In the genomic region with DNA sequence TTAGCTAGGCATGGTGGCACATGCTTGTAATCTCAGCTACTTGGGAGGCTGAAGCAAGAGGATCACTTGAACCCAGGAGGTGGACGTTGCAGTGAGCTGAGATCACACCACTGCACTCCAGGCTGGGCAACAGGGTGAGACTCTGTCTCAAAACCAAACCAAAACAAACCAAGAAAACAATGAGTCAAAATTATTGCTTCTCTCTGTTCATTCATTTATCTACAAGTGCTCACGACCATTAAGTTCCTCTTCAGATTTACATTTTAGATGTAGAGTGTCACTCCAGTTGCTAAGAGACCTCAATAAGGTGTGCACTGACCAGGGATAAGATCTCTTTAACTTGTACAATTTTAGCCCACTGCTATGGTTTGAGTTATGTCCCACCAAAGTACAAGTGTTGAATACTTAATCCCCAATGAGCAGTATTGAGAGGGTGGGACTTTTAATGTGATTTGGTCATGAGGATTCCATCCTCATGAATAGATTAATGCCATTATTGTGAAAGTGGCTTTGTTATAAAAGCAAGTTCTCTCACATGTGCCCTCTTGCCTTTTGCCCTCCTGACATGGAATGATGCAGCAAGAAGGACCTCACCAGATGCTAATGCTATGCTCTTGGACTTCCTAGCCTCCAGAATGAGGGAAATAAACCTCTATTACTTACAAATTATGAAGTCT, we compare ENCODE assay signal across 18 cellular contexts. TPM values are rescaled to one million over a fixed set of nuclear protein-coding genes. Genes with fewer than 3 reads are reported as not detected.
DNase-seq lines count a peak whose midpoint lies in the region; TF ChIP-seq lines count a peak whose summit lies in the region.
"Had no signal": no experiment of that assay in that cellular context is flagged by ENCODE, and none has a peak within 500 bp of the region (broad histone marks: within the 10 kb centered on the region; RNA-seq: fewer than 3 reads in every experiment).

No MANE protein-coding gene starts in this region.

- H3K27ac Mint-ChIP-seq in T-helper 1 cell treated with Interleukin-12 subunit alpha and Interleukin-12 subunit beta and Interleukin-4 antibody, amounts not matched to agents 30 μg/mL and 1 μg/mL, for 36 hours: peak overlapping the region; percentile 34
- H3K27ac Mint-ChIP-seq in CD8-positive, alpha-beta memory T cell: peak overlapping the region; percentile 26 to 86 (median 62)
- H3K27ac Mint-ChIP-seq in activated T-helper 2 cell treated with anti-CD3 and anti-CD28 coated beads, Interferon-gamma antibody, Interleukin-2, Interleukin-4, amounts not matched to agents 10 μg/mL and 5 μg/mL and 100 μg/mL, durations not matched to agents 14 hours and 24 hours and 36 hours: peak overlapping the region; percentile 38
- no peak overlapping the region for H3K27ac Mint-ChIP-seq in progenitor cell of endocrine pancreas

- H2BK5ac ChIP-seq in mesenchymal stem cell (ENCODE audit: low read depth, low read length, poor library complexity, severe bottlenecking): no peak overlapping the region

- H3K79me1 ChIP-seq in mesenchymal stem cell (replicated peaks; ENCODE audit: low read length, poor library complexity, severe bottlenecking): peaks cover 17% of the 10 kb centered on the region

- H4K91ac ChIP-seq in mesenchymal stem cell (ENCODE audit: low read length): no peak overlapping the region

- no peaks in the 10 kb centered on the region for H3K9me3 ChIP-seq in CD8-positive, alpha-beta memory T cell (ENCODE audit: low read length)
- H3K9me3 ChIP-seq in mesenchymal stem cell (ENCODE audit: control insufficient read depth, low read length): no peaks in the 10 kb centered on the region
- H3K9me3 ChIP-seq: colonic mucosa, lower lobe of right lung, prostate gland, SJCRH30, tibial nerve had no signal

- no peak overlapping the region for H3K27ac ChIP-seq in CD8-positive, alpha-beta memory T cell (ENCODE audit: low read depth, low read length)
- no peak overlapping the region for H3K27ac ChIP-seq in mesenchymal stem cell (ENCODE audit: low read length, poor library complexity, severe bottlenecking)
- H3K27ac ChIP-seq: 22Rv1, colonic mucosa, lower lobe of right lung, SJCRH30 had no signal

- H3K4ac ChIP-seq in mesenchymal stem cell (ENCODE audit: low read depth in 1 of 2, low read length in 2 of 2): no peak overlapping the region

- H3K18ac ChIP-seq in mesenchymal stem cell (ENCODE audit: low read depth in 1 of 2, low read length in 2 of 2): no peak overlapping the region

- H3K4me3 Mint-ChIP-seq in T-helper 1 cell treated with Interleukin-12 subunit alpha and Interleukin-12 subunit beta and Interleukin-4 antibody, amounts not matched to agents 30 μg/mL and 1 μg/mL, for 36 hours: no peak overlapping the region
- H3K4me3 Mint-ChIP-seq in CD8-positive, alpha-beta memory T cell: peak overlapping the region in 1 of 7 donors; percentile 21
- H3K4me3 Mint-ChIP-seq in activated T-helper 2 cell treated with anti-CD3 and anti-CD28 coated beads, Interferon-gamma antibody, Interleukin-2, Interleukin-4, amounts not matched to agents 10 μg/mL and 5 μg/mL and 100 μg/mL, durations not matched to agents 14 hours and 24 hours and 36 hours (ENCODE audit: low read depth): no peak overlapping the region
- no peak overlapping the region for H3K4me3 Mint-ChIP-seq in progenitor cell of endocrine pancreas (ENCODE audit: low read depth)

- CTCF ChIA-PET in CD8-positive, alpha-beta memory T cell (lab: Charles Lee): interaction anchor here (1.3 kb wide), 1 partner anchor 10 kb away, joined by 3 read pairs; no protein-coding TSS in a partner anchor

- no peak overlapping the region for H2AK5ac ChIP-seq in mesenchymal stem cell (ENCODE audit: low read length, severe bottlenecking)

- no peak overlapping the region for H2BK12ac ChIP-seq in mesenchymal stem cell (ENCODE audit: low read length in 2 of 2)

- no peak overlapping the region for H3K4me2 ChIP-seq in mesenchymal stem cell (ENCODE audit: low read length, poor library complexity, severe bottlenecking)

- H3K4me1 Mint-ChIP-seq in T-helper 1 cell treated with Interleukin-12 subunit alpha and Interleukin-12 subunit beta and Interleukin-4 antibody, amounts not matched to agents 30 μg/mL and 1 μg/mL, for 36 hours (ENCODE audit: low read depth): peaks cover 62% of the 10 kb centered on the region
- H3K4me1 Mint-ChIP-seq in CD8-positive, alpha-beta memory T cell: peaks cover 38 to 72% (median 50%) of the 10 kb centered on the region in 3 donors
- peaks cover 60% of the 10 kb centered on the region for H3K4me1 Mint-ChIP-seq in activated T-helper 2 cell treated with anti-CD3 and anti-CD28 coated beads, Interferon-gamma antibody, Interleukin-2, Interleukin-4, amounts not matched to agents 10 μg/mL and 5 μg/mL and 100 μg/mL, durations not matched to agents 14 hours and 24 hours and 36 hours (ENCODE audit: low read depth)
- H3K4me1 Mint-ChIP-seq in progenitor cell of endocrine pancreas (ENCODE audit: low read depth): peaks cover 11% of the 10 kb centered on the region

- POLR2A ChIA-PET in CD8-positive, alpha-beta memory T cell (lab: Charles Lee): no interaction called here

- H3K23ac ChIP-seq in mesenchymal stem cell (ENCODE audit: low read length in 2 of 2): no peak overlapping the region

- peaks cover 84% of the 10 kb centered on the region for H3K36me3 Mint-ChIP-seq in T-helper 1 cell treated with Interleukin-12 subunit alpha and Interleukin-12 subunit beta and Interleukin-4 antibody, amounts not matched to agents 30 μg/mL and 1 μg/mL, for 36 hours (ENCODE audit: low read depth)
- peaks cover 29 to 96% (median 51%) of the 10 kb centered on the region in 3 donors for H3K36me3 Mint-ChIP-seq in CD8-positive, alpha-beta memory T cell
- peaks cover 95% of the 10 kb centered on the region for H3K36me3 Mint-ChIP-seq in activated T-helper 2 cell treated with anti-CD3 and anti-CD28 coated beads, Interferon-gamma antibody, Interleukin-2, Interleukin-4, amounts not matched to agents 10 μg/mL and 5 μg/mL and 100 μg/mL, durations not matched to agents 14 hours and 24 hours and 36 hours (ENCODE audit: low read depth)
- peaks cover 52% of the 10 kb centered on the region for H3K36me3 Mint-ChIP-seq in progenitor cell of endocrine pancreas (ENCODE audit: insufficient read depth)

- peaks cover 16% of the 10 kb centered on the region for H3K4me1 ChIP-seq in CD8-positive, alpha-beta memory T cell (ENCODE audit: insufficient read depth, low read length)
- H3K4me1 ChIP-seq in mesenchymal stem cell (ENCODE audit: control insufficient read depth, insufficient read depth, low read depth, low read length): peaks cover 8% of the 10 kb centered on the region
- H3K4me1 ChIP-seq: colonic mucosa, SJCRH30 had no signal

- no peak overlapping the region for H3K14ac ChIP-seq in mesenchymal stem cell (ENCODE audit: low read length in 2 of 2)

- intact Hi-C loops in activated T-helper 2 cell treated with anti-CD3 and anti-CD28 coated beads, Interferon-gamma antibody, Interleukin-2, Interleukin-4, amounts not matched to agents 10 μg/mL and 5 μg/mL and 100 μg/mL, durations not matched to agents 14 hours and 24 hours and 36 hours (cut with micrococcal nuclease): no loop called here

- 94% methylated on average over 2 of the region's 2 CpGs for WGBS in mesenchymal stem cell

- no peaks in the 10 kb centered on the region for H3K27me3 ChIP-seq in CD8-positive, alpha-beta memory T cell (ENCODE audit: insufficient read depth, low read length, poor library complexity, severe bottlenecking)
- H3K27me3 ChIP-seq in mesenchymal stem cell (ENCODE audit: control insufficient read depth in 1 of 2, insufficient read depth in 1 of 2, low read length in 2 of 2): no peaks in the 10 kb centered on the region
- H3K27me3 ChIP-seq: colonic mucosa, SJCRH30, tibial nerve had no signal

- no peak overlapping the region for H2BK120ac ChIP-seq in mesenchymal stem cell (ENCODE audit: low read depth, low read length)

- no peak for TF ChIP-seq CTCF in progenitor cell of endocrine pancreas (IDR thresholded peaks at IDR 0.05; ENCODE audit: unreplicated experiment)

- H3K27me3 Mint-ChIP-seq in T-helper 1 cell treated with Interleukin-12 subunit alpha and Interleukin-12 subunit beta and Interleukin-4 antibody, amounts not matched to agents 30 μg/mL and 1 μg/mL, for 36 hours (ENCODE audit: low read depth): no peaks in the 10 kb centered on the region
- H3K27me3 Mint-ChIP-seq in CD8-positive, alpha-beta memory T cell: no peaks in the 10 kb centered on the region
- H3K27me3 Mint-ChIP-seq in activated T-helper 2 cell treated with anti-CD3 and anti-CD28 coated beads, Interferon-gamma antibody, Interleukin-2, Interleukin-4, amounts not matched to agents 10 μg/mL and 5 μg/mL and 100 μg/mL, durations not matched to agents 14 hours and 24 hours and 36 hours (ENCODE audit: low read depth): no peaks in the 10 kb centered on the region
- no peaks in the 10 kb centered on the region for H3K27me3 Mint-ChIP-seq in progenitor cell of endocrine pancreas
- H3K27me3 Mint-ChIP-seq: naive B cell had no signal

- H4K8ac ChIP-seq in mesenchymal stem cell (ENCODE audit: low read length): no peak overlapping the region

- H3K4me3 ChIP-seq in CD8-positive, alpha-beta memory T cell (ENCODE audit: low read length): no peak overlapping the region
- no peak overlapping the region for H3K4me3 ChIP-seq in mesenchymal stem cell (ENCODE audit: insufficient read depth in 1 of 2, low read depth in 1 of 2, low read length in 2 of 2)
- H3K4me3 ChIP-seq: colonic mucosa, lower lobe of right lung, prostate gland, SJCRH30, tibial nerve had no signal

- H2BK15ac ChIP-seq in mesenchymal stem cell (ENCODE audit: low read depth, poor library complexity, severe bottlenecking): no peak overlapping the region

- H2AFZ ChIP-seq in mesenchymal stem cell (ENCODE audit: low read depth, low read length): no peak overlapping the region

- H3K9me3 Mint-ChIP-seq in T-helper 1 cell treated with Interleukin-12 subunit alpha and Interleukin-12 subunit beta and Interleukin-4 antibody, amounts not matched to agents 30 μg/mL and 1 μg/mL, for 36 hours: no peaks in the 10 kb centered on the region
- no peaks in the 10 kb centered on the region for H3K9me3 Mint-ChIP-seq in CD8-positive, alpha-beta memory T cell
- no peaks in the 10 kb centered on the region for H3K9me3 Mint-ChIP-seq in activated T-helper 2 cell treated with anti-CD3 and anti-CD28 coated beads, Interferon-gamma antibody, Interleukin-2, Interleukin-4, amounts not matched to agents 10 μg/mL and 5 μg/mL and 100 μg/mL, durations not matched to agents 14 hours and 24 hours and 36 hours
- no peaks in the 10 kb centered on the region for H3K9me3 Mint-ChIP-seq in progenitor cell of endocrine pancreas (ENCODE audit: low read depth)
- H3K9me3 Mint-ChIP-seq: naive B cell had no signal

- DNase-seq in T-helper 1 cell: no peak
- DNase-seq in CD8-positive, alpha-beta memory T cell: no peak
- no peak for DNase-seq in activated T-helper 2 cell treated with anti-CD3 and anti-CD28 coated beads, Interferon-gamma antibody, Interleukin-2, Interleukin-4, amounts not matched to agents 10 μg/mL and 5 μg/mL and 100 μg/mL, durations not matched to agents 14 hours and 24 hours and 36 hours (ENCODE audit: low spot score)
- no peak for DNase-seq in mesenchymal stem cell
- no peak for DNase-seq in dermis blood vessel endothelial cell
- DNase-seq in progenitor cell of endocrine pancreas (ENCODE audit: low spot score, unreplicated experiment): no peak
- no peak for DNase-seq in cerebellar nuclear complex (lab: John Stamatoyannopoulos, UW)
- DNase-seq: activated effector memory CD4-positive, alpha-beta T cell treated with Interleukin-2 at 50 U/mL for 16 hours; colonic mucosa; lower lobe of right lung; naive B cell; NCI-H1105; NCI-H748 treated with DMSO at 0.1 percent for 48 hours; SJCRH30 had no signal

- peak overlapping the region; percentile 48 for H3K9ac ChIP-seq in mesenchymal stem cell (ENCODE audit: low read length)

- H3K36me3 ChIP-seq in CD8-positive, alpha-beta memory T cell (ENCODE audit: insufficient read depth, low read length): peaks cover 87% of the 10 kb centered on the region
- H3K36me3 ChIP-seq in mesenchymal stem cell (ENCODE audit: control insufficient read depth in 1 of 2, insufficient read depth in 2 of 2, low read depth in 1 of 2, low read length in 2 of 2): peaks cover 54 to 96% of the 10 kb centered on the region in 2 experiments

RNA-seq across cellular contexts. Expression of a gene that starts 7.8 kb away (rescaled TPM):
- total RNA-seq in CD8-positive, alpha-beta memory T cell: 10 to 100 TPM; 58.7 to 64.3 TPM
- 3.3 TPM for polyA plus RNA-seq in CD8-positive, alpha-beta memory T cell
- total RNA-seq in activated T-helper 2 cell treated with anti-CD3 and anti-CD28 coated beads, Interferon-gamma antibody, Interleukin-2, Interleukin-4, amounts not matched to agents 10 μg/mL and 5 μg/mL and 100 μg/mL, durations not matched to agents 14 hours and 24 hours and 36 hours: 62.6 and 63.5 TPM in 2 replicates
- 29.8 TPM for polyA plus RNA-seq in mesenchymal stem cell (2013, experiment 1 of 2)
- 28.0 TPM for polyA plus RNA-seq in mesenchymal stem cell (2013, experiment 2 of 2)
- 6.5 and 11.1 TPM in 2 replicates for total RNA-seq in dermis blood vessel endothelial cell
- 61.0 and 63.9 TPM in 2 replicates for total RNA-seq in progenitor cell of endocrine pancreas

RNA-seq across cellular contexts. Expression of a gene that starts 8.8 kb away (rescaled TPM):
- total RNA-seq in CD8-positive, alpha-beta memory T cell: 10 to 100 TPM; 36.7 to 37.2 TPM
- 22.2 TPM for polyA plus RNA-seq in CD8-positive, alpha-beta memory T cell
- 35.4 and 39.4 TPM in 2 replicates for total RNA-seq in activated T-helper 2 cell treated with anti-CD3 and anti-CD28 coated beads, Interferon-gamma antibody, Interleukin-2, Interleukin-4, amounts not matched to agents 10 μg/mL and 5 μg/mL and 100 μg/mL, durations not matched to agents 14 hours and 24 hours and 36 hours
- 65.8 TPM for polyA plus RNA-seq in mesenchymal stem cell (2013, experiment 1 of 2)
- 64.2 TPM for polyA plus RNA-seq in mesenchymal stem cell (2013, experiment 2 of 2)
- total RNA-seq in dermis blood vessel endothelial cell: 28.9 and 30.0 TPM in 2 replicates
- total RNA-seq in progenitor cell of endocrine pancreas: 35.5 and 40.8 TPM in 2 replicates

RNA-seq across cellular contexts. Expression of a gene that starts 12.0 kb away (rescaled TPM):
- not detected for total RNA-seq in CD8-positive, alpha-beta memory T cell
- 0.36 TPM for polyA plus RNA-seq in CD8-positive, alpha-beta memory T cell
- not detected in 2 replicates for total RNA-seq in activated T-helper 2 cell treated with anti-CD3 and anti-CD28 coated beads, Interferon-gamma antibody, Interleukin-2, Interleukin-4, amounts not matched to agents 10 μg/mL and 5 μg/mL and 100 μg/mL, durations not matched to agents 14 hours and 24 hours and 36 hours
- polyA plus RNA-seq in mesenchymal stem cell (2013, experiment 1 of 2): 0.10 TPM
- polyA plus RNA-seq in mesenchymal stem cell (2013, experiment 2 of 2): 0.07 TPM
- total RNA-seq in dermis blood vessel endothelial cell (not detected in 2 replicates), progenitor cell of endocrine pancreas (1.8 and 2.0 TPM in 2 replicates)
- total RNA-seq: lower lobe of right lung, prostate gland, SJCRH30 had no signal

RNA-seq across cellular contexts. Expression of a gene that starts 12.2 kb away (rescaled TPM):
- total RNA-seq in CD8-positive, alpha-beta memory T cell: 10 to 100 TPM; 32.9 to 33.3 TPM
- polyA plus RNA-seq in CD8-positive, alpha-beta memory T cell: 48.8 TPM
- 28.7 and 32.8 TPM in 2 replicates for total RNA-seq in activated T-helper 2 cell treated with anti-CD3 and anti-CD28 coated beads, Interferon-gamma antibody, Interleukin-2, Interleukin-4, amounts not matched to agents 10 μg/mL and 5 μg/mL and 100 μg/mL, durations not matched to agents 14 hours and 24 hours and 36 hours
- polyA plus RNA-seq in mesenchymal stem cell (2013, experiment 1 of 2): 41.4 TPM
- polyA plus RNA-seq in mesenchymal stem cell (2013, experiment 2 of 2): 41.0 TPM
- total RNA-seq in dermis blood vessel endothelial cell: 19.4 and 38.6 TPM in 2 replicates
- total RNA-seq in progenitor cell of endocrine pancreas: 84.9 and 85.8 TPM in 2 replicates

RNA-seq across cellular contexts. Expression of a gene that starts 30.1 kb away (rescaled TPM):
- under 1 TPM; 0.11 to 0.22 TPM for total RNA-seq in CD8-positive, alpha-beta memory T cell
- not detected for polyA plus RNA-seq in CD8-positive, alpha-beta memory T cell
- 0.18 and 0.23 TPM in 2 replicates for total RNA-seq in activated T-helper 2 cell treated with anti-CD3 and anti-CD28 coated beads, Interferon-gamma antibody, Interleukin-2, Interleukin-4, amounts not matched to agents 10 μg/mL and 5 μg/mL and 100 μg/mL, durations not matched to agents 14 hours and 24 hours and 36 hours
- polyA plus RNA-seq in mesenchymal stem cell (2013, experiment 1 of 2): 3.7 TPM
- polyA plus RNA-seq in mesenchymal stem cell (2013, experiment 2 of 2): 4.0 TPM
- 0.34 and 0.51 TPM in 2 replicates for total RNA-seq in dermis blood vessel endothelial cell
- total RNA-seq in progenitor cell of endocrine pancreas: 0.65 and 0.89 TPM in 2 replicates
